ENCODE assay signal across 38 cellular contexts in the genomic region with DNA sequence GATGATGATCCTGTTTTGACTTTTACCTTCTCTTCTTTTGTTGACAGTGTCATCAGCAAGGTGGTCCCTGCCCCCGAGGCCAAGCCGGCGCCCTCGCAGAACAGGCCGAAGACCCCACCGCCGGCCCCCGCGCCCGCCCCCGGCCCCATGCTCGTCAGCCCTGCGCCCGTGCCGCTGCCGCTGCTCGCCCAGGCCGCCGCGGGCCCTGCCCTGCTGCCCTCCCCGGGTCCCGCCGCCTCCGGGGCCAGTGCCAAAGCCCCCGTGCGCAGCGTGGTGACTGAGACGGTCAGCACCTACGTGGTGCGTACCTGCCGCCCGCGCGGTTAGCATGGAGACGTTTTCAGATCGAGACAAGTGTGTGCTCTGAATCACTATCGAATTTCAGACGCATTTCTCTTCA. TPM values are rescaled to one million over a fixed set of nuclear protein-coding genes. Genes with fewer than 3 reads are reported as not detected.
"Had no signal": no experiment of that assay in that cellular context is flagged by ENCODE, and none has a peak within 500 bp of the region (broad histone marks: within the 10 kb centered on the region; RNA-seq: fewer than 3 reads in every experiment).

No MANE protein-coding gene starts in this region.

- H3K27me3 ChIP-seq: adrenal gland, ascending aorta, body of pancreas, brain microvascular endothelial cell, breast epithelium, cardiac muscle cell had no signal

- H3K27ac Mint-ChIP-seq: activated naive CD4-positive, alpha-beta T cell treated with anti-CD3 and anti-CD28 coated beads for 36 hours; activated naive CD4-positive, alpha-beta T cell treated with anti-CD3 and anti-CD28 coated beads, Interleukin-2, amount 10 ng/mL, durations not matched to agents 7 days and 5 days; activated naive CD4-positive, alpha-beta T cell treated with anti-CD3 and anti-CD28 coated beads, Interleukin-2, amount 50 U/mL, for 24 hours; activated naive CD4-positive, alpha-beta T cell treated with anti-CD3 and anti-CD28 coated beads, Interleukin-2, amount 50 U/mL, for 72 hours; activated naive CD8-positive, alpha-beta T cell; activated naive CD8-positive, alpha-beta T cell treated with anti-CD3 and anti-CD28 coated beads for 36 hours; activated naive CD8-positive, alpha-beta T cell treated with anti-CD3 and anti-CD28 coated beads, Interleukin-2, amount 10 ng/mL, durations not matched to agents 7 days and 5 days; activated naive CD8-positive, alpha-beta T cell treated with anti-CD3 and anti-CD28 coated beads, Interleukin-2, amount 50 U/mL, for 24 hours; activated T-cell treated with anti-CD3 and anti-CD28 coated beads, Interleukin-2, amount 50 U/mL, for 24 hours; activated T-cell treated with anti-CD3 and anti-CD28 coated beads, Interleukin-2, amount 50 U/mL, for 72 hours; activated T-helper 1 cell treated with anti-CD3 and anti-CD28 coated beads, Interleukin-12 subunit alpha, Interleukin-12 subunit beta, Interleukin-2, Interleukin-4 antibody, amounts not matched to agents 30 ng/mL and 10 ng/mL and 1 ng/mL, durations not matched to agents 14 hours and 24 hours and 36 hours; activated T-helper 17 cell treated with anti-CD3 and anti-CD28 coated beads, Interleukin-2, amount 50 U/mL, for 72 hours; activated T-helper 2 cell treated with anti-CD3 and anti-CD28 coated beads, Interferon-gamma antibody, Interleukin-2, Interleukin-4, amounts not matched to agents 10 μg/mL and 5 μg/mL and 100 μg/mL, durations not matched to agents 14 hours and 24 hours and 36 hours; brain had no signal

- H3K9me3 Mint-ChIP-seq: activated naive CD4-positive, alpha-beta T cell treated with anti-CD3 and anti-CD28 coated beads for 36 hours; activated naive CD4-positive, alpha-beta T cell treated with anti-CD3 and anti-CD28 coated beads, Interleukin-2, amount 50 U/mL, for 24 hours; central memory CD8-positive, alpha-beta T cell had no signal

- H3K27me3 Mint-ChIP-seq: activated naive CD4-positive, alpha-beta T cell treated with anti-CD3 and anti-CD28 coated beads, Interleukin-2, amount 10 ng/mL, durations not matched to agents 7 days and 5 days; activated naive CD4-positive, alpha-beta T cell treated with anti-CD3 and anti-CD28 coated beads, Interleukin-2, amount 50 U/mL, for 24 hours; activated naive CD8-positive, alpha-beta T cell; activated naive CD8-positive, alpha-beta T cell treated with anti-CD3 and anti-CD28 coated beads for 36 hours; activated naive CD8-positive, alpha-beta T cell treated with anti-CD3 and anti-CD28 coated beads, Interleukin-2, amount 10 ng/mL, durations not matched to agents 7 days and 5 days; activated naive CD8-positive, alpha-beta T cell treated with anti-CD3 and anti-CD28 coated beads, Interleukin-2, amount 50 U/mL, for 24 hours; activated T-cell treated with anti-CD3 and anti-CD28 coated beads, Interleukin-2, amount 50 U/mL, for 24 hours; activated T-helper 17 cell treated with anti-CD3 and anti-CD28 coated beads, Interleukin-2, amount 50 U/mL, for 72 hours; brain; central memory CD8-positive, alpha-beta T cell had no signal

- H3K36me3 ChIP-seq: brain microvascular endothelial cell, cardiac muscle cell had no signal

- H3K4me3 Mint-ChIP-seq: activated naive CD4-positive, alpha-beta T cell treated with anti-CD3 and anti-CD28 coated beads for 36 hours; activated naive CD4-positive, alpha-beta T cell treated with anti-CD3 and anti-CD28 coated beads, Interleukin-2, amount 10 ng/mL, durations not matched to agents 7 days and 5 days; activated naive CD4-positive, alpha-beta T cell treated with anti-CD3 and anti-CD28 coated beads, Interleukin-2, amount 50 U/mL, for 24 hours; activated naive CD8-positive, alpha-beta T cell; activated naive CD8-positive, alpha-beta T cell treated with anti-CD3 and anti-CD28 coated beads for 36 hours; activated naive CD8-positive, alpha-beta T cell treated with anti-CD3 and anti-CD28 coated beads, Interleukin-2, amount 10 ng/mL, durations not matched to agents 7 days and 5 days; activated naive CD8-positive, alpha-beta T cell treated with anti-CD3 and anti-CD28 coated beads, Interleukin-2, amount 50 U/mL, for 24 hours; activated T-cell treated with anti-CD3 and anti-CD28 coated beads, Interleukin-2, amount 50 U/mL, for 24 hours; activated T-cell treated with anti-CD3 and anti-CD28 coated beads, Interleukin-2, amount 50 U/mL, for 4 hours; activated T-cell treated with anti-CD3 and anti-CD28 coated beads, Interleukin-2, amount 50 U/mL, for 72 hours; activated T-helper 1 cell treated with anti-CD3 and anti-CD28 coated beads, Interleukin-12 subunit alpha, Interleukin-12 subunit beta, Interleukin-2, Interleukin-4 antibody, amounts not matched to agents 30 ng/mL and 10 ng/mL and 1 ng/mL, durations not matched to agents 14 hours and 24 hours and 36 hours; activated T-helper 17 cell treated with anti-CD3 and anti-CD28 coated beads, Interleukin-2, amount 50 U/mL, for 72 hours; brain; central memory CD8-positive, alpha-beta T cell had no signal

- H3K4me1 Mint-ChIP-seq: activated naive CD4-positive, alpha-beta T cell treated with anti-CD3 and anti-CD28 coated beads, Interleukin-2, amount 10 ng/mL, durations not matched to agents 7 days and 5 days; activated naive CD4-positive, alpha-beta T cell treated with anti-CD3 and anti-CD28 coated beads, Interleukin-2, amount 50 U/mL, for 24 hours; activated naive CD8-positive, alpha-beta T cell treated with anti-CD3 and anti-CD28 coated beads for 36 hours; activated naive CD8-positive, alpha-beta T cell treated with anti-CD3 and anti-CD28 coated beads, Interleukin-2, amount 10 ng/mL, durations not matched to agents 7 days and 5 days; activated naive CD8-positive, alpha-beta T cell treated with anti-CD3 and anti-CD28 coated beads, Interleukin-2, amount 50 U/mL, for 24 hours; activated T-helper 17 cell treated with anti-CD3 and anti-CD28 coated beads, Interleukin-2, amount 50 U/mL, for 72 hours; brain; central memory CD8-positive, alpha-beta T cell had no signal

- DNase-seq: activated effector memory CD4-positive, alpha-beta T cell treated with anti-CD3 and anti-CD28 coated beads, Interleukin-2, amount 50 U/mL, for 16 hours; activated effector memory CD4-positive, alpha-beta T cell treated with Interleukin-2 at 50 U/mL for 16 hours; activated naive CD4-positive, alpha-beta T cell; activated naive CD4-positive, alpha-beta T cell treated with anti-CD3 and anti-CD28 coated beads for 36 hours; activated naive CD4-positive, alpha-beta T cell treated with anti-CD3 and anti-CD28 coated beads, Interleukin-2, amount 10 ng/mL, durations not matched to agents 7 days and 5 days; activated naive CD4-positive, alpha-beta T cell treated with anti-CD3 and anti-CD28 coated beads, Interleukin-2, amount 50 U/mL, for 16 hours; activated naive CD4-positive, alpha-beta T cell treated with Interleukin-2 at 50 U/mL for 16 hours; activated naive CD8-positive, alpha-beta T cell treated with anti-CD3 and anti-CD28 coated beads for 36 hours; activated naive CD8-positive, alpha-beta T cell treated with anti-CD3 and anti-CD28 coated beads, Interleukin-2, amount 10 ng/mL, durations not matched to agents 7 days and 5 days; activated naive CD8-positive, alpha-beta T cell treated with anti-CD3 and anti-CD28 coated beads, Interleukin-2, amount 50 U/mL, for 24 hours; activated T-cell treated with anti-CD3 and anti-CD28 coated beads for 4 hours; activated T-cell treated with anti-CD3 and anti-CD28 coated beads, Interleukin-2, amount 50 U/mL, for 1 hour; activated T-cell treated with anti-CD3 and anti-CD28 coated beads, Interleukin-2, amount 50 U/mL, for 24 hours; activated T-cell treated with anti-CD3 and anti-CD28 coated beads, Interleukin-2, amount 50 U/mL, for 4 hours; activated T-cell treated with anti-CD3 and anti-CD28 coated beads, Interleukin-2, amount 50 U/mL, for 48 hours; activated T-cell treated with anti-CD3 and anti-CD28 coated beads, Interleukin-2, amount 50 U/mL, for 72 hours; adrenal gland; amniotic stem cell; amygdala; anterior cingulate cortex; aorta; body of pancreas; brain microvascular endothelial cell; caudate nucleus; central memory CD4-positive, alpha-beta T cell; cerebellar nuclear complex had no signal

- H3K4me3 ChIP-seq: adrenal gland, ascending aorta, body of pancreas, breast epithelium, cardiac muscle cell had no signal

- ATAC-seq: activated naive CD4-positive, alpha-beta T cell treated with anti-CD3 and anti-CD28 coated beads, Interleukin-2, amount 50 U/mL, for 72 hours; activated naive CD8-positive, alpha-beta T cell treated with anti-CD3 and anti-CD28 coated beads, Interleukin-2, amount 50 U/mL, for 24 hours; activated T-cell treated with anti-CD3 and anti-CD28 coated beads, Interleukin-2, amount 50 U/mL, for 4 hours; activated T-cell treated with anti-CD3 and anti-CD28 coated beads, Interleukin-2, amount 50 U/mL, for 72 hours; activated T-helper 17 cell treated with anti-CD3 and anti-CD28 coated beads, Interleukin-2, amount 50 U/mL, for 72 hours; body of pancreas had no signal

RNA-seq across cellular contexts. Expression of a gene that starts 45.5 kb away (rescaled TPM):
- total RNA-seq: ascending aorta, chondrocyte had no signal
